Comparison of ENCODE assay signal across 1 cellular context in genomic region chr7:155506854-155507337, GRCh38.
TF ChIP-seq lines count a peak whose summit lies in the region.

No MANE protein-coding gene starts in this region.

TF ChIP-seq in H1, 55 proteins besides CTCF, POLR2A, EP300 and RAD21:
- peak; percentile 85 for TF ChIP-seq EZH2 (IDR thresholded peaks at IDR 0.05; ENCODE audit: low read depth, low read length, severe bottlenecking)
- peak; percentile 56; the same call in 1 of the 2 replicates for TF ChIP-seq MAX (IDR thresholded peaks at IDR 0.05)
- TF ChIP-seq SUZ12 (IDR thresholded peaks at IDR 0.05; ENCODE audit: low read length): peak; percentile 84
- no peak for TF ChIP-seq TEAD4 (IDR thresholded peaks at IDR 0.05; ENCODE audit: low read depth, low read length)
- no peak for TF ChIP-seq KDM5A (IDR thresholded peaks at IDR 0.05; ENCODE audit: low read length)
- TF ChIP-seq POLR2AphosphoS5 (IDR thresholded peaks at IDR 0.05; ENCODE audit: low read depth, low read length): no peak
- TF ChIP-seq TAF1 (IDR thresholded peaks at IDR 0.05; ENCODE audit: low read depth, low read length): no peak
- TF ChIP-seq TAF7 (optimal IDR thresholded peaks at IDR 0.05; ENCODE audit: borderline replicate concordance, low read depth, low read length): no peak
- peak; percentile 99 for TF ChIP-seq RNF2 (IDR thresholded peaks at IDR 0.05; ENCODE audit: borderline replicate concordance, low read depth, low read length, missing control alignments, poor library complexity, severe bottlenecking)
- TF ChIP-seq SP4 (IDR thresholded peaks at IDR 0.05; ENCODE audit: low read length): no peak
- TF ChIP-seq CHD7 (IDR thresholded peaks at IDR 0.05; ENCODE audit: insufficient replicate concordance, low read length): no peak
